ENCODE assay signal across 8 cellular contexts in the genomic region with DNA sequence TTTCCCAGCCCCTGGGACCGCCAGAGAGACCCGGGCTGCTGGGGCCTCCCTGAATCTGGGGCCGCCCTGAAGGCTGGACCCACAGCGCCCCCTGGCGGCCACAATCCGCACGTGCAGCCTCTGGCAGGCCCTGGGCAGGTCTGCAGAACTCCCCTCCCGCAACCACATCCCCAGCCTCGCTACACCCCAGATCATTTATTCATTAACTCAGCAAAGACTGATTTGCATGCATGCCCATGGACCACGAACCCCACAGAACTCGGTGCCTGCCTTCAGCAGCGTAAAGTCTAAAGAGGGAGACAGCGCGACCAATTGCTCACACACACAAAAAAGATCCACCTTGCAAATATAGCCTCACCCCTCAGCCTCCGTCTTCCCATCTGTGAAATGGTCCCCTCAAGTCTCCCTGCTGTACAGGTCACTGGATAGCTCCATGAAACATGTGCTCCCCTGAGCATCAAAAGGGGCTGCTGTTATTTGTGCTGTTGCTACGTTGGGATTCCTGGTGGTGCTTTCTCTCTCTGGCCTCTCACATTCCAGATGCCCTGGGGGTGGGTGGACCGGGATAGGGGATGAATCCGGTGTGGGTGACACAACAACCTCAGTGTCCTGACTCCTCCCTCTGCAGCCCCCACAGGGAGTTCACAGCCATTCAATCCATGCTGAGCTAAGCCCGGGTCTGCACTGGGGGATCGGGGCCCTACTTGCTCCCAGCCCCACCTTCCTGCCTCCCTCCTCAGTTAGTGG.
DNase-seq lines count a peak whose midpoint lies in the region; ATAC-seq and TF ChIP-seq lines count a peak whose summit lies in the region.

No MANE protein-coding gene starts in this region.

- CTCF ChIA-PET in activated CD4-positive, alpha-beta memory T cell treated with anti-CD3 and anti-CD28 coated beads for 36 hours (lab: Charles Lee): interaction anchor here (0.6 to 4.8 kb wide), 13 partner anchors 19 to 731 kb away, joined by 3 to 44 read pairs (median 4); no protein-coding TSS in a partner anchor

- DNase-seq in AG10803 (ENCODE audit: low read depth): peak; percentile 51
- peak; percentile 69 to 84 for DNase-seq in NCI-H524 (lab: John Stamatoyannopoulos, UW)
- peak; percentile 88 for DNase-seq in activated CD4-positive, alpha-beta memory T cell treated with anti-CD3 and anti-CD28 coated beads for 36 hours
- peak; percentile 69 for DNase-seq in effector CD4-positive, alpha-beta T cell
- peak; percentile 80 to 93 for DNase-seq in mesothelial cell of epicardium (ENCODE audit: low spot score in 2 of 2, unreplicated experiment in 2 of 2)
- peak; percentile 72 to 74 for DNase-seq in stimulated activated CD8-positive, alpha-beta memory T cell treated with anti-CD3 and anti-CD28 coated beads, Interleukin-4, amount 100 ng/mL, for 1 hour (ENCODE audit: low read depth in 2 of 2, low spot score in 1 of 2)

- peaks cover 18% of the 10 kb centered on the region for H3K4me1 Mint-ChIP-seq in activated CD4-positive, alpha-beta memory T cell treated with anti-CD3 and anti-CD28 coated beads for 36 hours (ENCODE audit: low read depth)
- peaks cover 25% of the 10 kb centered on the region for H3K4me1 Mint-ChIP-seq in mesothelial cell of epicardium

- H3K4me3 ChIP-seq in AG10803 (ENCODE audit: low read length): no peak overlapping the region

- peaks cover 15% of the 10 kb centered on the region for H3K27me3 Mint-ChIP-seq in activated CD4-positive, alpha-beta memory T cell treated with anti-CD3 and anti-CD28 coated beads for 36 hours
- H3K27me3 Mint-ChIP-seq in mesothelial cell of epicardium (ENCODE audit: low read depth): peaks cover 3% of the 10 kb centered on the region

- ATAC-seq in GM18861 (IDR thresholded peaks at IDR 0.05; ENCODE audit: unreplicated experiment) (peak; percentile 68), HG03108 (IDR thresholded peaks at IDR 0.05; ENCODE audit: unreplicated experiment) (peak; percentile 63)

- H3K9me3 Mint-ChIP-seq in activated CD4-positive, alpha-beta memory T cell treated with anti-CD3 and anti-CD28 coated beads for 36 hours: peaks cover 27% of the 10 kb centered on the region
- no peaks in the 10 kb centered on the region for H3K9me3 Mint-ChIP-seq in mesothelial cell of epicardium

- TF ChIP-seq CTCF in AG10803 (conservative IDR thresholded peaks at IDR 0.05; ENCODE audit: low read length) (peak; percentile 86), mesothelial cell of epicardium (IDR thresholded peaks at IDR 0.05; ENCODE audit: unreplicated experiment) (peak; percentile 100)

- H3K27ac Mint-ChIP-seq in activated CD4-positive, alpha-beta memory T cell treated with anti-CD3 and anti-CD28 coated beads for 36 hours: no peak overlapping the region
- H3K27ac Mint-ChIP-seq in mesothelial cell of epicardium: no peak overlapping the region

- H3K4me3 Mint-ChIP-seq in activated CD4-positive, alpha-beta memory T cell treated with anti-CD3 and anti-CD28 coated beads for 36 hours: no peak overlapping the region
- no peak overlapping the region for H3K4me3 Mint-ChIP-seq in mesothelial cell of epicardium

- intact Hi-C loops in activated CD4-positive, alpha-beta memory T cell treated with anti-CD3 and anti-CD28 coated beads for 36 hours (cut with micrococcal nuclease): loop anchor here (1.0 to 10.0 kb wide), 4 partner anchors 199 to 731 kb away; no protein-coding TSS in a partner anchor

- POLR2A ChIA-PET in activated CD4-positive, alpha-beta memory T cell treated with anti-CD3 and anti-CD28 coated beads for 36 hours (lab: Charles Lee): no interaction called here

- H3K36me3 Mint-ChIP-seq in activated CD4-positive, alpha-beta memory T cell treated with anti-CD3 and anti-CD28 coated beads for 36 hours: peaks cover 8% of the 10 kb centered on the region
- H3K36me3 Mint-ChIP-seq in mesothelial cell of epicardium: no peaks in the 10 kb centered on the region
